ENCODE assay signal across 9 cellular contexts in genomic region chr18:11310476-11311086, GRCh38.
DNase-seq lines count a peak whose midpoint lies in the region; ATAC-seq, FAIRE-seq and TF ChIP-seq lines count a peak whose summit lies in the region.
"Had no signal": no experiment of that assay in that cellular context is flagged by ENCODE, and none has a peak within 500 bp of the region (broad histone marks: within the 10 kb centered on the region; RNA-seq: fewer than 3 reads in every experiment).

No MANE protein-coding gene starts in this region.

- no peak overlapping the region for H2BK20ac ChIP-seq in H1 (ENCODE audit: low read length)

- FAIRE-seq in H1 (lab: Jason Lieb, UNC) = peak; percentile 78

- H3K4me3 ChIP-seq in PC-3 (ENCODE audit: low read length) (no peak overlapping the region), H1 (ENCODE audit: extremely low read depth in 1 of 4, insufficient read depth in 2 of 4, low read depth in 3 of 4, low read length in 4 of 4) (no peak overlapping the region)

- H3K4me3 Mint-ChIP-seq in nephron = no peak overlapping the region
- H3K4me3 Mint-ChIP-seq: activated naive CD4-positive, alpha-beta T cell treated with anti-CD3 and anti-CD28 coated beads, Interleukin-2, amount 50 U/mL, for 24 hours had no signal

- peaks cover 31% of the 10 kb centered on the region for H3K27me3 ChIP-seq in PC-3 (ENCODE audit: low read length)
- no peaks in the 10 kb centered on the region for H3K27me3 ChIP-seq in H1 (replicated peaks in 1 of 4; ENCODE audit: control insufficient read depth in 3 of 4, extremely low read depth in 1 of 4, insufficient read depth in 3 of 4, low read length in 3 of 4)

- no peaks in the 10 kb centered on the region for H3F3A ChIP-seq in PC-3 (ENCODE audit: low read length, unreplicated experiment)

- no peak overlapping the region for H2BK15ac ChIP-seq in H1 (ENCODE audit: low read length)

- WGBS in H1 (ENCODE audit: extremely low coverage in 1 of 2, insufficient coverage in 1 of 2, insufficient read length in 1 of 2, insufficient replicate concordance in 2 of 2, low coverage in 1 of 2, low lambda C conversion rate in 2 of 2, missing lambda C conversion rate in 1 of 2), 2 experiments = 63% methylated on average over 1 of the region's 1 CpG; no CpG with 5 or more reads in 1 of the 2 experiments

- H4K5ac ChIP-seq in H1 (ENCODE audit: insufficient read length, low read depth, low read length) = no peak overlapping the region

- no peak for TF ChIP-seq POLR2A in H1 (IDR thresholded peaks at IDR 0.05; ENCODE audit: control extremely low read depth in 1 of 2, low read depth in 2 of 2, low read length in 2 of 2)

- H3K9me2 ChIP-seq in PC-3 (replicated peaks; ENCODE audit: low read length) = no peaks in the 10 kb centered on the region

- no peak overlapping the region for H4K8ac ChIP-seq in H1 (ENCODE audit: extremely low read depth, insufficient read depth, low read length)

- peak; percentile 60 for ATAC-seq in HG03135 (IDR thresholded peaks at IDR 0.05; ENCODE audit: unreplicated experiment)
- peak; percentile 82 for ATAC-seq in PC-3
- ATAC-seq in GM19455 (IDR thresholded peaks at IDR 0.05; ENCODE audit: unreplicated experiment) = no peak

- H3K27ac ChIP-seq in PC-3 (ENCODE audit: low read length) (no peak overlapping the region), H1 (ENCODE audit: low read depth, low read length) (no peak overlapping the region)

- POLR2A ChIA-PET in PC-3 (lab: Charles Lee; ENCODE audit: unreplicated experiment) = interaction anchor here (0.6 kb wide), 1 partner anchor 18 kb away, joined by 5 read pairs; no protein-coding TSS in a partner anchor
- POLR2A ChIA-PET in H1 (lab: Charles Lee; ENCODE audit: partially characterized antibody) = no interaction called here

- H3K23ac ChIP-seq in H1 (ENCODE audit: insufficient read length) = no peak overlapping the region

- peak; percentile 72 to 77 for TF ChIP-seq RAD21 in H1 (IDR thresholded peaks at IDR 0.05 in 1 of 2, conservative IDR thresholded peaks at IDR 0.05 in 1 of 2; ENCODE audit: low read depth in 2 of 2, low read length in 2 of 2)

- H3K4me1 ChIP-seq in PC-3 (ENCODE audit: insufficient read depth, low read length) (no peaks in the 10 kb centered on the region), H1 (replicated peaks in 1 of 4; ENCODE audit: control insufficient read depth in 3 of 4, insufficient read depth in 4 of 4, low read length in 3 of 4) (no peaks in the 10 kb centered on the region)

- H3K79me2 ChIP-seq in PC-3 (ENCODE audit: low read length) (no peaks in the 10 kb centered on the region), H1 (ENCODE audit: control insufficient read depth in 1 of 2, insufficient read depth in 2 of 2, low read length in 2 of 2) (no peaks in the 10 kb centered on the region)

- H3K79me1 ChIP-seq in H1 (ENCODE audit: low read depth, low read length) = no peaks in the 10 kb centered on the region

- H3K23me2 ChIP-seq in H1 (ENCODE audit: low read depth, low read length) = no peaks in the 10 kb centered on the region

- H3K36me3 ChIP-seq in PC-3 (ENCODE audit: low read depth, low read length) = no peaks in the 10 kb centered on the region
- H3K36me3 ChIP-seq in H1 (ENCODE audit: control insufficient read depth in 2 of 4, insufficient read depth in 4 of 4, low read length in 3 of 4) = no peaks in the 10 kb centered on the region

- no peaks in the 10 kb centered on the region for H3K27me3 Mint-ChIP-seq in nephron (ENCODE audit: low read depth)
- H3K27me3 Mint-ChIP-seq: activated naive CD4-positive, alpha-beta T cell treated with anti-CD3 and anti-CD28 coated beads, Interleukin-2, amount 50 U/mL, for 24 hours had no signal

- no peak overlapping the region for H2AK5ac ChIP-seq in H1 (ENCODE audit: low read depth, low read length)

- no peaks in the 10 kb centered on the region for H3K36me3 Mint-ChIP-seq in nephron (ENCODE audit: low read depth)
- H3K36me3 Mint-ChIP-seq: activated naive CD4-positive, alpha-beta T cell treated with anti-CD3 and anti-CD28 coated beads, Interleukin-2, amount 50 U/mL, for 24 hours had no signal

- no peak overlapping the region for H3K18ac ChIP-seq in H1 (ENCODE audit: extremely low read depth, low read length)

- no peak overlapping the region for H2AFZ ChIP-seq in PC-3 (ENCODE audit: low read length)
- H2AFZ ChIP-seq in H1 (ENCODE audit: low read length) = no peak overlapping the region

- no peak overlapping the region for H3K4me2 ChIP-seq in PC-3 (ENCODE audit: low read length)
- H3K4me2 ChIP-seq in H1 (ENCODE audit: insufficient read depth in 1 of 2, low read depth in 2 of 2, low read length in 2 of 2) = no peak overlapping the region

- no peaks in the 10 kb centered on the region for H3K4me1 Mint-ChIP-seq in nephron
- H3K4me1 Mint-ChIP-seq: activated naive CD4-positive, alpha-beta T cell treated with anti-CD3 and anti-CD28 coated beads, Interleukin-2, amount 50 U/mL, for 24 hours had no signal

- H2BK5ac ChIP-seq in H1 (ENCODE audit: low read depth, low read length) = no peak overlapping the region

- no peak overlapping the region for H4K91ac ChIP-seq in H1 (replicated peaks; ENCODE audit: insufficient read length, low read length)

- peaks cover 2% of the 10 kb centered on the region for H3K9me3 Mint-ChIP-seq in nephron
- H3K9me3 Mint-ChIP-seq: activated naive CD4-positive, alpha-beta T cell treated with anti-CD3 and anti-CD28 coated beads, Interleukin-2, amount 50 U/mL, for 24 hours had no signal

- no peak overlapping the region for H3K56ac ChIP-seq in H1 (replicated peaks; ENCODE audit: insufficient read length, low read depth, low read length)

- H3K9ac ChIP-seq in PC-3 (ENCODE audit: low read length) (no peak overlapping the region), H1 (replicated peaks in 1 of 4; ENCODE audit: extremely low read depth in 1 of 4, low read depth in 3 of 4, low read length in 3 of 4) (no peak overlapping the region)

- H4K20me1 ChIP-seq in PC-3 (ENCODE audit: low read length) = no peaks in the 10 kb centered on the region
- H4K20me1 ChIP-seq in H1 (replicated peaks in 1 of 2; ENCODE audit: control insufficient read depth in 1 of 2, insufficient read depth in 2 of 2, low read length in 2 of 2) = no peaks in the 10 kb centered on the region

- H2BK12ac ChIP-seq in H1 (ENCODE audit: low read depth, low read length) = no peak overlapping the region

- peak; percentile 89 for TF ChIP-seq CTCF in PC-3 (conservative IDR thresholded peaks at IDR 0.05; ENCODE audit: low read depth, low read length)
- peak; percentile 81 to 90 (median 90) for TF ChIP-seq CTCF in H1 (IDR thresholded peaks at IDR 0.05; ENCODE audit: control extremely low read depth in 1 of 3, insufficient read depth in 1 of 3, low read depth in 1 of 3, low read length in 3 of 3)
- peak; percentile 41 to 61 (median 41) for TF ChIP-seq CTCF in nephron (IDR thresholded peaks at IDR 0.05; ENCODE audit: unreplicated experiment in 3 of 3)

- H3K4ac ChIP-seq in H1 (replicated peaks; ENCODE audit: insufficient read length, low read depth, low read length) = no peak overlapping the region

- DNase-seq in activated T-cell treated with anti-CD3 and anti-CD28 coated beads for 48 hours (ENCODE audit: low read depth) (peak; percentile 6), PC-3 (peak; percentile 58), H1 (ENCODE audit: low read depth in 1 of 2, low spot score in 2 of 2) (peak in 1 of 2 experiments; percentile 83), NCI-H774 (lab: John Stamatoyannopoulos, UW) (no peak)
- DNase-seq in activated T-cell treated with anti-CD3 and anti-CD28 coated beads, Interleukin-2, amount 50 U/mL, for 1 hour = no peak

- CTCF ChIA-PET in PC-3 (lab: Charles Lee) (interaction anchor here (0.5 to 2.1 kb wide), 5 partner anchors 133 to 412 kb away, joined by 3 to 14 read pairs (median 3); no protein-coding TSS in a partner anchor), H1 (lab: Charles Lee; ENCODE audit: partially characterized antibody) (interaction anchor here (0.6 to 4.4 kb wide), 57 partner anchors 8 to 764 kb away, joined by 3 to 49 read pairs (median 4); no protein-coding TSS in a partner anchor)

- H2BK120ac ChIP-seq in H1 (replicated peaks; ENCODE audit: low read depth, low read length) = no peak overlapping the region

- BruUV-seq in PC-3 (replicated peaks; lab: Mats Ljungman, UMichigan) = no TSS peak

- no peak for TF ChIP-seq EP300 in H1 (IDR thresholded peaks at IDR 0.05; ENCODE audit: borderline replicate concordance in 1 of 2, low read depth in 2 of 2, low read length in 2 of 2)

- no peak overlapping the region for H3K27ac Mint-ChIP-seq in nephron
- H3K27ac Mint-ChIP-seq: activated naive CD4-positive, alpha-beta T cell treated with anti-CD3 and anti-CD28 coated beads, Interleukin-2, amount 50 U/mL, for 24 hours had no signal

- intact Hi-C loops in PC-3 (cut with micrococcal nuclease) = loop anchor here (1.0 to 5.0 kb wide), 3 partner anchors 202 to 562 kb away; no protein-coding TSS in a partner anchor

- no peaks in the 10 kb centered on the region for H3K9me3 ChIP-seq in PC-3 (ENCODE audit: low read length)
- no peaks in the 10 kb centered on the region for H3K9me3 ChIP-seq in H1 (ENCODE audit: insufficient read depth in 2 of 2, low read depth in 1 of 2, low read length in 1 of 2)

- H3K14ac ChIP-seq in H1 (ENCODE audit: insufficient read length) = no peak overlapping the region

TF ChIP-seq in H1, 55 proteins besides CTCF, POLR2A, EP300 and RAD21:
- TF ChIP-seq CHD1 (IDR thresholded peaks at IDR 0.05; ENCODE audit: low read depth, low read length) (no peak), JUN (IDR thresholded peaks at IDR 0.05; ENCODE audit: low read depth, low read length) (no peak), SP1 (IDR thresholded peaks at IDR 0.05; ENCODE audit: low read depth, low read length) (no peak), PHF8 (conservative IDR thresholded peaks at IDR 0.05; ENCODE audit: low read depth, low read length) (no peak), YY1 (IDR thresholded peaks at IDR 0.05; ENCODE audit: low read depth, low read length) (no peak), CEBPB (IDR thresholded peaks at IDR 0.05; ENCODE audit: low read depth, low read length) (no peak), JUND (IDR thresholded peaks at IDR 0.05; ENCODE audit: low read length) (no peak), CBX8 (IDR thresholded peaks at IDR 0.05; ENCODE audit: borderline replicate concordance, low read depth, low read length) (no peak), HDAC2 (IDR thresholded peaks at IDR 0.05; ENCODE audit: borderline replicate concordance in 1 of 2, low read depth in 2 of 2, low read length in 2 of 2) (no peak), RNF2 (IDR thresholded peaks at IDR 0.05; ENCODE audit: borderline replicate concordance, low read depth, low read length, missing control alignments, poor library complexity, severe bottlenecking) (no peak), GTF2F1 (IDR thresholded peaks at IDR 0.05; ENCODE audit: borderline replicate concordance, low read depth, low read length) (no peak), ZNF274 (IDR thresholded peaks at IDR 0.05; ENCODE audit: borderline replicate concordance, extremely low read depth, low read length) (no peak), RBBP5 (IDR thresholded peaks at IDR 0.05; ENCODE audit: borderline replicate concordance, low read depth, low read length) (no peak), TAF1 (IDR thresholded peaks at IDR 0.05; ENCODE audit: low read depth, low read length) (no peak)

Comparison
In these comparisons a context has a peak if more than half of its experiments do, and no peak if none do; other contexts are left out.
1. DNase-seq: peak in activated T-cell treated with anti-CD3 and anti-CD28 coated beads for 48 hours (single experiment) and PC-3 (single experiment); none in activated T-cell treated with anti-CD3 and anti-CD28 coated beads, Interleukin-2, amount 50 U/mL, for 1 hour (single experiment) and NCI-H774 (single experiment).
2. Peak in every context shown above with its lines, with median percentiles within 50 percentile points of each other: CTCF ChIP-seq.